In the genomic region with DNA sequence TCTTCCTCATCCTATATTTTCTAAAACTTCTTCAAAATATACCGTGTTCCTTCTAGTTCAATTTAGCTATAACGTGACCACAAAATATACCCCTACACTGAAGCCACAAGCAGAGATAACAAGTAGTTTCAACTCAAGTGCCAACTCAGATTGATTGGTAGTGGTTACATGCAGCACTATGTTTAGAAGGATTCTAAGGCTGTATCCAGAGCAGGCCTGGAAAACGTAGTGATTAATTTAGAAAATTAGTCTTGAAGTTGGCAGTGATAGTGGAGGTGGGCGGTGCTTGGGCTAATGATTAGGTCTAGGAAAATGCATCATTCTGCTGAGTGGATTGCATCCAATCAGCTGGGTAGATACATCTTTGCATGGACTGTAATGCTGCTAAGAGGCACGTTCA, we compare ENCODE assay signal across 21 cellular contexts.
"Had no signal": no experiment of that assay in that cellular context is flagged by ENCODE, and none has a peak within 500 bp of the region (broad histone marks: within the 10 kb centered on the region; RNA-seq: fewer than 3 reads in every experiment).

No MANE protein-coding gene starts in this region.

- H3K4me1 ChIP-seq: parathyroid adenoma, psoas muscle had no signal

- H3K4me3 ChIP-seq: dorsolateral prefrontal cortex, hepatocyte, lung, psoas muscle, spleen, thoracic aorta, transverse colon had no signal

- H3K9me3 ChIP-seq: psoas muscle, spleen, thoracic aorta, transverse colon had no signal

- DNase-seq: cortex of kidney; dorsolateral prefrontal cortex; effector CD8-positive, alpha-beta T cell; foreskin melanocyte; kidney; left cardiac atrium; left ventricle myocardium superior; mesenchymal stem cell; midbrain; psoas muscle; spleen; stimulated activated CD4-positive, alpha-beta T cell treated with anti-CD3 and anti-CD28 coated beads, Interleukin-15, amount 100 ng/mL, for 24 hours; stimulated activated CD4-positive, alpha-beta T cell treated with anti-CD3 and anti-CD28 coated beads, Interleukin-1b, Interleukin-23, amount 100 ng/mL, for 48 hours; stimulated activated CD4-positive, alpha-beta T cell treated with anti-CD3 and anti-CD28 coated beads, Interleukin-4, amount 100 ng/mL, for 24 hours; stimulated activated naive B cell treated with anti-CD40 and anti-IgM and Interleukin-4, amounts not matched to agents 10 μg/mL and 1 μg/mL and 100 μg/mL, for 72 hours; stimulated activated naive CD8-positive, alpha-beta T cell treated with anti-CD3 and anti-CD28 coated beads, Interleukin-15, amount 100 ng/mL, for 72 hours; transverse colon had no signal

- H3K36me3 ChIP-seq: spleen, thoracic aorta, transverse colon had no signal

- H3K27ac ChIP-seq: dorsolateral prefrontal cortex, hepatocyte, parathyroid adenoma, psoas muscle, spleen, thoracic aorta had no signal

- H3K27me3 ChIP-seq: dorsolateral prefrontal cortex, hepatocyte, transverse colon had no signal
